In the genomic region with DNA sequence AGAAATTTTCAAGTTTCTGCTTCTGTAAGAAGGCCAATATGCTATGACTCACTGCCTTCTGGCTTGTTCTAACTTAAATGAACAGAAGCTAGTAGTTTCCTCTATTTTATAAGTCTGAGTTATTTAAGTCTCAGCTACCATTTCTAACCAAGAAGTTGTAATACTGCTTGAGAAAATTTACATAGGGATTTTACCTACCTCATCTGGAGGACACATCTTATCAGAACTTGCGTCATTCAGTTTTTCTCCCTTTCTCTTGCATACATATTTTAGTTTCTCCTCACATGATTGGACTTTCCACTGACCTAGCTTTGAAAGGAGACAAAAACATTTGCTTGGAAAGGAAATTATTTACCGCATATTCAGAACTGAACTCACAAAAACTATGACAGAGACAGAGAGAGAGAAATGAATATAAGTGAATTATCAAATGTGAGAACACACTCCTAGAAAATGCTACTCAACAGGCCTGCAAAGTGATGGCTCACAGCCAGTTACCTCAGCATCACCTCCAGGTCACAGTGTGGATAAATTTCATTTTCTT, we compare ENCODE assay signal across 8 cellular contexts. TPM values are rescaled to one million over a fixed set of nuclear protein-coding genes. Genes with fewer than 3 reads are reported as not detected.
DNase-seq lines count a peak whose midpoint lies in the region; ATAC-seq and TF ChIP-seq lines count a peak whose summit lies in the region.
"Had no signal": no experiment of that assay in that cellular context is flagged by ENCODE, and none has a peak within 500 bp of the region (broad histone marks: within the 10 kb centered on the region; RNA-seq: fewer than 3 reads in every experiment).

No MANE protein-coding gene starts in this region.

- H3K9me2 ChIP-seq in SK-N-SH, result no peaks in the 10 kb centered on the region

- H3K4me2 ChIP-seq in SK-N-SH (no peak overlapping the region), smooth muscle cell (peak overlapping the region; percentile 23)

- ATAC-seq in GM18907 (IDR thresholded peaks at IDR 0.05; ENCODE audit: unreplicated experiment) (peak; percentile 71), HG02610 (IDR thresholded peaks at IDR 0.05; ENCODE audit: unreplicated experiment) (peak; percentile 90)
- ATAC-seq: HepG2 had no signal

- DNase-seq in SK-N-SH, result no peak
- DNase-seq in smooth muscle cell (lab: John Stamatoyannopoulos, UW; ENCODE audit: unreplicated experiment), result no peak
- DNase-seq in glomerular visceral epithelial cell (ENCODE audit: extremely low spot score), result no peak
- no peak for DNase-seq in LoVo (ENCODE audit: low spot score)
- no peak for DNase-seq in NCI-H187 (lab: John Stamatoyannopoulos, UW)

- H3K36me3 ChIP-seq in SK-N-SH (replicated peaks in 1 of 2; ENCODE audit: control insufficient read depth in 1 of 2, insufficient read depth in 2 of 2, low read length in 1 of 2) (no peaks in the 10 kb centered on the region), smooth muscle cell (ENCODE audit: low read depth) (no peaks in the 10 kb centered on the region)

- POLR2A ChIA-PET in SK-N-SH (lab: Yijun Ruan, JAX), result no interaction called here

- no peak for TF ChIP-seq RAD21 in SK-N-SH (IDR thresholded peaks at IDR 0.05; ENCODE audit: low read length)

- H3F3A ChIP-seq in SK-N-SH (replicated peaks; ENCODE audit: insufficient read depth) (no peaks in the 10 kb centered on the region), smooth muscle cell (ENCODE audit: low read depth) (peaks cover 4% of the 10 kb centered on the region)

- TF ChIP-seq CTCF in SK-N-SH (IDR thresholded peaks at IDR 0.05), result no peak
- TF ChIP-seq CTCF in smooth muscle cell (IDR thresholded peaks at IDR 0.05; ENCODE audit: borderline replicate concordance, insufficient read depth, poor library complexity, severe bottlenecking), result no peak

- H3K9me3 ChIP-seq in SK-N-SH, result no peaks in the 10 kb centered on the region
- H3K9me3 ChIP-seq in smooth muscle cell (replicated peaks; ENCODE audit: low read depth), result no peaks in the 10 kb centered on the region

- 95% methylated on average over 2 of the region's 2 CpGs for WGBS in SK-N-SH (ENCODE audit: low lambda C conversion rate)
- WGBS in smooth muscle cell (ENCODE audit: low lambda C conversion rate), result 70% methylated on average over 2 of the region's 2 CpGs

- TF ChIP-seq EP300 in SK-N-SH (IDR thresholded peaks at IDR 0.05; ENCODE audit: borderline replicate concordance in 1 of 2, low read depth in 1 of 2, low read length in 1 of 2), result no peak

- H3K4me1 ChIP-seq in SK-N-SH (ENCODE audit: control insufficient read depth in 1 of 2, insufficient read depth in 2 of 2, low read depth in 1 of 2, low read length in 1 of 2) (peaks cover 0 to 12% of the 10 kb centered on the region in 2 experiments; a peak in 2 of 4 replicates), smooth muscle cell (ENCODE audit: low read depth) (no peaks in the 10 kb centered on the region)

- H3K27ac ChIP-seq in SK-N-SH (ENCODE audit: low read depth in 2 of 2, low read length in 1 of 2), result no peak overlapping the region
- H3K27ac ChIP-seq in smooth muscle cell (ENCODE audit: low read depth), result no peak overlapping the region

- no peaks in the 10 kb centered on the region for H3K27me3 ChIP-seq in SK-N-SH (ENCODE audit: insufficient read depth)
- peaks cover 20% of the 10 kb centered on the region for H3K27me3 ChIP-seq in smooth muscle cell (ENCODE audit: low read depth)

- H2AFZ ChIP-seq in SK-N-SH (ENCODE audit: low read depth) (no peak overlapping the region), smooth muscle cell (ENCODE audit: low read depth) (no peak overlapping the region)

- CTCF ChIA-PET in SK-N-SH (lab: Yijun Ruan, JAX), result no interaction called here

- H4K20me1 ChIP-seq in SK-N-SH (ENCODE audit: insufficient read depth), result no peaks in the 10 kb centered on the region
- H4K20me1 ChIP-seq in smooth muscle cell (ENCODE audit: low read depth), result no peaks in the 10 kb centered on the region

- H3K4me3 ChIP-seq in SK-N-SH (ENCODE audit: low read depth in 2 of 2, low read length in 1 of 2), result no peak overlapping the region
- H3K4me3 ChIP-seq in smooth muscle cell, result no peak overlapping the region

- H3K9ac ChIP-seq in SK-N-SH (no peak overlapping the region), smooth muscle cell (ENCODE audit: low read depth) (no peak overlapping the region)

- H3K79me2 ChIP-seq in SK-N-SH (ENCODE audit: insufficient read depth), result no peaks in the 10 kb centered on the region
- no peaks in the 10 kb centered on the region for H3K79me2 ChIP-seq in smooth muscle cell (ENCODE audit: low read depth)

TF ChIP-seq in SK-N-SH, 30 proteins besides CTCF, POLR2A, EP300 and RAD21:
- TF ChIP-seq FOSL2 (IDR thresholded peaks at IDR 0.05; ENCODE audit: borderline replicate concordance, low read depth) (0 out of 2 replicates have a peak, but pooled peaks have one; percentile 7), YY1 (IDR thresholded peaks at IDR 0.05; ENCODE audit: low read depth) (no peak), POLR2AphosphoS5 (IDR thresholded peaks at IDR 0.05; ENCODE audit: low read depth, low read length) (no peak), RCOR1 (IDR thresholded peaks at IDR 0.05; ENCODE audit: low read length) (no peak)
- TF ChIP-seq, protein P1, sequence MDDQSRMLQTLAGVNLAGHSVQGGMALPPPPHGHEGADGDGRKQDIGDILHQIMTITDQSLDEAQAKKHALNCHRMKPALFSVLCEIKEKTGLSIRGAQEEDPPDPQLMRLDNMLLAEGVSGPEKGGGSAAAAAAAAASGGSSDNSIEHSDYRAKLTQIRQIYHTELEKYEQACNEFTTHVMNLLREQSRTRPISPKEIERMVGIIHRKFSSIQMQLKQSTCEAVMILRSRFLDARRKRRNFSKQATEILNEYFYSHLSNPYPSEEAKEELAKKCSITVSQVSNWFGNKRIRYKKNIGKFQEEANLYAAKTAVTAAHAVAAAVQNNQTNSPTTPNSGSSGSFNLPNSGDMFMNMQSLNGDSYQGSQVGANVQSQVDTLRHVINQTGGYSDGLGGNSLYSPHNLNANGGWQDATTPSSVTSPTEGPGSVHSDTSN (IDR thresholded peaks at IDR 0.05), result no peak
- TF ChIP-seq, protein P2, sequence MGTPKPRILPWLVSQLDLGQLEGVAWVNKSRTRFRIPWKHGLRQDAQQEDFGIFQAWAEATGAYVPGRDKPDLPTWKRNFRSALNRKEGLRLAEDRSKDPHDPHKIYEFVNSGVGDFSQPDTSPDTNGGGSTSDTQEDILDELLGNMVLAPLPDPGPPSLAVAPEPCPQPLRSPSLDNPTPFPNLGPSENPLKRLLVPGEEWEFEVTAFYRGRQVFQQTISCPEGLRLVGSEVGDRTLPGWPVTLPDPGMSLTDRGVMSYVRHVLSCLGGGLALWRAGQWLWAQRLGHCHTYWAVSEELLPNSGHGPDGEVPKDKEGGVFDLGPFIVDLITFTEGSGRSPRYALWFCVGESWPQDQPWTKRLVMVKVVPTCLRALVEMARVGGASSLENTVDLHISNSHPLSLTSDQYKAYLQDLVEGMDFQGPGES (IDR thresholded peaks at IDR 0.05; ENCODE audit: low read depth, low read length), result no peak
- TF ChIP-seq, protein P3, sequence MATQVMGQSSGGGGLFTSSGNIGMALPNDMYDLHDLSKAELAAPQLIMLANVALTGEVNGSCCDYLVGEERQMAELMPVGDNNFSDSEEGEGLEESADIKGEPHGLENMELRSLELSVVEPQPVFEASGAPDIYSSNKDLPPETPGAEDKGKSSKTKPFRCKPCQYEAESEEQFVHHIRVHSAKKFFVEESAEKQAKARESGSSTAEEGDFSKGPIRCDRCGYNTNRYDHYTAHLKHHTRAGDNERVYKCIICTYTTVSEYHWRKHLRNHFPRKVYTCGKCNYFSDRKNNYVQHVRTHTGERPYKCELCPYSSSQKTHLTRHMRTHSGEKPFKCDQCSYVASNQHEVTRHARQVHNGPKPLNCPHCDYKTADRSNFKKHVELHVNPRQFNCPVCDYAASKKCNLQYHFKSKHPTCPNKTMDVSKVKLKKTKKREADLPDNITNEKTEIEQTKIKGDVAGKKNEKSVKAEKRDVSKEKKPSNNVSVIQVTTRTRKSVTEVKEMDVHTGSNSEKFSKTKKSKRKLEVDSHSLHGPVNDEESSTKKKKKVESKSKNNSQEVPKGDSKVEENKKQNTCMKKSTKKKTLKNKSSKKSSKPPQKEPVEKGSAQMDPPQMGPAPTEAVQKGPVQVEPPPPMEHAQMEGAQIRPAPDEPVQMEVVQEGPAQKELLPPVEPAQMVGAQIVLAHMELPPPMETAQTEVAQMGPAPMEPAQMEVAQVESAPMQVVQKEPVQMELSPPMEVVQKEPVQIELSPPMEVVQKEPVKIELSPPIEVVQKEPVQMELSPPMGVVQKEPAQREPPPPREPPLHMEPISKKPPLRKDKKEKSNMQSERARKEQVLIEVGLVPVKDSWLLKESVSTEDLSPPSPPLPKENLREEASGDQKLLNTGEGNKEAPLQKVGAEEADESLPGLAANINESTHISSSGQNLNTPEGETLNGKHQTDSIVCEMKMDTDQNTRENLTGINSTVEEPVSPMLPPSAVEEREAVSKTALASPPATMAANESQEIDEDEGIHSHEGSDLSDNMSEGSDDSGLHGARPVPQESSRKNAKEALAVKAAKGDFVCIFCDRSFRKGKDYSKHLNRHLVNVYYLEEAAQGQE (IDR thresholded peaks at IDR 0.05; ENCODE audit: low read depth, low read length), result no peak

RNA-seq across cellular contexts. Expression of a gene that starts 25.4 kb away (rescaled TPM):
- polyA plus RNA-seq in SK-N-SH (2012; rRNA removed), result not detected in 2 replicates
- polyA plus RNA-seq in SK-N-SH (2012; cell fraction: cytosol; rRNA removed), result under 0.01 TPM in 1 of 2 replicates, not detected in the other
- not detected in 2 replicates for polyA plus RNA-seq in SK-N-SH (2012; cell fraction: nucleus; rRNA removed)
- total RNA-seq in smooth muscle cell, result not detected in 2 replicates
- polyA plus RNA-seq in smooth muscle cell, result 0.06 and 0.48 TPM in 2 replicates
- total RNA-seq: HepG2 had no signal
- polyA plus RNA-seq: HepG2 had no signal
